Comparison of ENCODE assay signal across 1 cellular context in the genomic region with DNA sequence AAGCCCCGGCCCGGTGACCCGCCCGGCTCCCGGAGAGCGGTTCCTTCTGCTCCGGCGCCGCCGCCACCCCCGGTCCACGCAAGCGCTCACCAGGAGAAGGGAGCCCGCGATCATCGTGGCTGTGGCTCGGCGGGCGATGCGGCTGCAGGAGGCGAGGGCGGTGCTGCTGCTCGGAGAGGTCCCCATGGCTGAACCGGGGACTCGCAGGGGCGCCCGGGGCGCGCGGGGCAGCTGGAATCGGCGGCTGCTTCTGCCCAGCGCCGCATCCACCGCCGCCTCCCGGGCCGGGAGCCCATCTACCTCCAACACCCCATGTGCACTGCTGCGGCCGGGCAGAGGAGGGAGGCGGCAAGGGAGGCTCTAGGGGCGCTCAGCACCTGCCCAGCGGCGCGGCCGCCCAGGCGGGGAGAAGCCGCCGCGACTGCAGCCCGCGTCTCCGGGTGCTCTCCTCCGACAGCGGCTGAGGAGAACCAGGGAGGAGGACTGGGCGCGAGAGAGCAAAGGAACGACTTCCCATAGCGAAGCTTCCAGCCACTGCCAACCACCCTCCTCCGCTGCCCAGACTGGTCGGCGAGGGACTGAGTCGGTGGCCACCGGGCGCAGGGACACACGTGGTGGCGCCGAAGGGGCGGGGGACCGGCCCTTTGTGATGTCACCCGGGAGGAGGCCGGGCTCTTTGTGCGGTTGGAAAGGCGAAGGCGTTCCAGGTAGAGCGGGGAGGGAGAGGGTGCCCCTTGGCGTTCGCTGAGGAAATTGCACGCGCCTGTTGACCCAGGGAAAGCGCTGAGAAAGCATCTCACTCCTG.
A peak's percentile ranks its signal among the peaks of the same experiment; 100 is the strongest.
TF ChIP-seq lines count a peak whose summit lies in the region.

A gene with protein sequence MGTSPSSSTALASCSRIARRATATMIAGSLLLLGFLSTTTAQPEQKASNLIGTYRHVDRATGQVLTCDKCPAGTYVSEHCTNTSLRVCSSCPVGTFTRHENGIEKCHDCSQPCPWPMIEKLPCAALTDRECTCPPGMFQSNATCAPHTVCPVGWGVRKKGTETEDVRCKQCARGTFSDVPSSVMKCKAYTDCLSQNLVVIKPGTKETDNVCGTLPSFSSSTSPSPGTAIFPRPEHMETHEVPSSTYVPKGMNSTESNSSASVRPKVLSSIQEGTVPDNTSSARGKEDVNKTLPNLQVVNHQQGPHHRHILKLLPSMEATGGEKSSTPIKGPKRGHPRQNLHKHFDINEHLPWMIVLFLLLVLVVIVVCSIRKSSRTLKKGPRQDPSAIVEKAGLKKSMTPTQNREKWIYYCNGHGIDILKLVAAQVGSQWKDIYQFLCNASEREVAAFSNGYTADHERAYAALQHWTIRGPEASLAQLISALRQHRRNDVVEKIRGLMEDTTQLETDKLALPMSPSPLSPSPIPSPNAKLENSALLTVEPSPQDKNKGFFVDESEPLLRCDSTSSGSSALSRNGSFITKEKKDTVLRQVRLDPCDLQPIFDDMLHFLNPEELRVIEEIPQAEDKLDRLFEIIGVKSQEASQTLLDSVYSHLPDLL (minus strand): TSS at position 580 of the 805 bp plus-strand sequence. CDS start 394 bp downstream, at position 186.

TF ChIP-seq in HepG2, 621 proteins besides CTCF, POLR2A, EP300 and RAD21 (continued from another document and continues in another):
- TF ChIP-seq KDM5B (CRISPR knock-in tag; IDR thresholded peaks at IDR 0.05; ENCODE audit: borderline replicate concordance) (peak; percentile 90; the same call in 1 of the 2 replicates), ZNF143 (CRISPR knock-in tag; IDR thresholded peaks at IDR 0.05) (peak; percentile 19; the same call in 1 of the 2 replicates), ZNF383 (CRISPR knock-in tag; IDR thresholded peaks at IDR 0.05; ENCODE audit: borderline replicate concordance) (peak; percentile 4; the same call in 1 of the 2 replicates), HNRNPK (IDR thresholded peaks at IDR 0.05; ENCODE audit: low read depth, low read length, poor library complexity, severe bottlenecking) (no peak), GZF1 (CRISPR knock-in tag; IDR thresholded peaks at IDR 0.05) (peak; percentile 91; the same call in 1 of the 2 replicates), ZNF20 (CRISPR knock-in tag; IDR thresholded peaks at IDR 0.05) (no peak), NCOA2 (CRISPR knock-in tag; IDR thresholded peaks at IDR 0.05) (peak; percentile 64), ZNF44 (CRISPR knock-in tag; IDR thresholded peaks at IDR 0.05) (peak; percentile 88), ZSCAN25 (CRISPR knock-in tag; IDR thresholded peaks at IDR 0.05) (peak; percentile 73; the same call in 1 of the 2 replicates), NR2C2 (CRISPR knock-in tag; IDR thresholded peaks at IDR 0.05; ENCODE audit: borderline replicate concordance) (peak; percentile 51; the same call in 1 of the 2 replicates), POLR2AphosphoS5 (IDR thresholded peaks at IDR 0.05; ENCODE audit: low read depth, low read length) (peak; percentile 93), ERF (CRISPR knock-in tag; IDR thresholded peaks at IDR 0.05) (peak; percentile 98), CHCHD3 (CRISPR knock-in tag; IDR thresholded peaks at IDR 0.05) (0 out of 2 replicates have a peak, but pooled peaks have one; percentile 21), SAP130 (CRISPR knock-in tag; IDR thresholded peaks at IDR 0.05; ENCODE audit: low read depth) (peak; percentile 100), KLF11 (CRISPR knock-in tag; IDR thresholded peaks at IDR 0.05) (peak; percentile 95; the same call in 1 of the 2 replicates), SMAD3 (CRISPR knock-in tag; IDR thresholded peaks at IDR 0.05) (peak; percentile 96), ZNF569 (CRISPR knock-in tag; IDR thresholded peaks at IDR 0.05; ENCODE audit: borderline replicate concordance) (no peak), NRL (CRISPR knock-in tag; IDR thresholded peaks at IDR 0.05; ENCODE audit: borderline replicate concordance) (peak; percentile 88; the same call in 1 of the 2 replicates), BORCS8-MEF2B (CRISPR knock-in tag; IDR thresholded peaks at IDR 0.05) (peak; percentile 97), RFXANK (CRISPR knock-in tag; IDR thresholded peaks at IDR 0.05) (peak; percentile 91), SALL1 (CRISPR knock-in tag; IDR thresholded peaks at IDR 0.05) (peak; percentile 93), NAIF1 (CRISPR knock-in tag; IDR thresholded peaks at IDR 0.05; ENCODE audit: borderline replicate concordance) (peak; percentile 20; the same call in 1 of the 2 replicates), MAFG (CRISPR knock-in tag; IDR thresholded peaks at IDR 0.05) (no peak), NFE2 (CRISPR knock-in tag; IDR thresholded peaks at IDR 0.05) (0 out of 2 replicates have a peak, but pooled peaks have one; percentile 16), ZNF543 (CRISPR knock-in tag; IDR thresholded peaks at IDR 0.05) (no peak), NKX3-1 (CRISPR knock-in tag; IDR thresholded peaks at IDR 0.05) (no peak), ATAD3A (CRISPR knock-in tag; IDR thresholded peaks at IDR 0.05) (peak; percentile 64; the same call in 1 of the 2 replicates), SOX13 (IDR thresholded peaks at IDR 0.05) (peak; percentile 57; the same call in 1 of the 2 replicates), SOX13 (CRISPR knock-in tag; conservative IDR thresholded peaks at IDR 0.05 in 1 of 2, IDR thresholded peaks at IDR 0.05 in 1 of 2) (peak in 1 of 2 experiments; percentile 88; a peak in 2 of 4 replicates), MATR3 (CRISPR knock-in tag; IDR thresholded peaks at IDR 0.05) (no peak), TEAD2 (CRISPR knock-in tag; IDR thresholded peaks at IDR 0.05) (peak; percentile 45; the same call in 1 of the 2 replicates), ZNF746 (CRISPR knock-in tag; IDR thresholded peaks at IDR 0.05) (0 out of 2 replicates have a peak, but pooled peaks have one; percentile 48), CBFB (CRISPR knock-in tag; IDR thresholded peaks at IDR 0.05) (peak; percentile 96), ZFP41 (CRISPR knock-in tag; IDR thresholded peaks at IDR 0.05; ENCODE audit: borderline replicate concordance) (peak; percentile 89), ZSCAN29 (CRISPR knock-in tag; conservative IDR thresholded peaks at IDR 0.05) (peak; percentile 43; the same call in 1 of the 2 replicates), HOXD1 (CRISPR knock-in tag; IDR thresholded peaks at IDR 0.05) (peak; percentile 95), JUNB (CRISPR knock-in tag; IDR thresholded peaks at IDR 0.05; ENCODE audit: borderline replicate concordance) (peak; percentile 46; the same call in 1 of the 2 replicates), U2AF2 (IDR thresholded peaks at IDR 0.05; ENCODE audit: low read depth, low read length) (no peak)
- TF ChIP-seq, protein P1, sequence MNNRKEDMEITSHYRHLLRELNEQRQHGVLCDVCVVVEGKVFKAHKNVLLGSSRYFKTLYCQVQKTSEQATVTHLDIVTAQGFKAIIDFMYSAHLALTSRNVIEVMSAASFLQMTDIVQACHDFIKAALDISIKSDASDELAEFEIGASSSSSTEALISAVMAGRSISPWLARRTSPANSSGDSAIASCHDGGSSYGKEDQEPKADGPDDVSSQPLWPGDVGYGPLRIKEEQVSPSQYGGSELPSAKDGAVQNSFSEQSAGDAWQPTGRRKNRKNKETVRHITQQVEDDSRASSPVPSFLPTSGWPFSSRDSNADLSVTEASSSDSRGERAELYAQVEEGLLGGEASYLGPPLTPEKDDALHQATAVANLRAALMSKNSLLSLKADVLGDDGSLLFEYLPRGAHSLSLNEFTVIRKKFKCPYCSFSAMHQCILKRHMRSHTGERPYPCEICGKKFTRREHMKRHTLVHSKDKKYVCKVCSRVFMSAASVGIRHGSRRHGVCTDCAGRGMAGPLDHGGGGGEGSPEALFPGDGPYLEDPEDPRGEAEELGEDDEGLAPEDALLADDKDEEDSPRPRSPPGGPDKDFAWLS (CRISPR knock-in tag; IDR thresholded peaks at IDR 0.05; ENCODE audit: borderline replicate concordance), result no peak
- TF ChIP-seq, protein P2, sequence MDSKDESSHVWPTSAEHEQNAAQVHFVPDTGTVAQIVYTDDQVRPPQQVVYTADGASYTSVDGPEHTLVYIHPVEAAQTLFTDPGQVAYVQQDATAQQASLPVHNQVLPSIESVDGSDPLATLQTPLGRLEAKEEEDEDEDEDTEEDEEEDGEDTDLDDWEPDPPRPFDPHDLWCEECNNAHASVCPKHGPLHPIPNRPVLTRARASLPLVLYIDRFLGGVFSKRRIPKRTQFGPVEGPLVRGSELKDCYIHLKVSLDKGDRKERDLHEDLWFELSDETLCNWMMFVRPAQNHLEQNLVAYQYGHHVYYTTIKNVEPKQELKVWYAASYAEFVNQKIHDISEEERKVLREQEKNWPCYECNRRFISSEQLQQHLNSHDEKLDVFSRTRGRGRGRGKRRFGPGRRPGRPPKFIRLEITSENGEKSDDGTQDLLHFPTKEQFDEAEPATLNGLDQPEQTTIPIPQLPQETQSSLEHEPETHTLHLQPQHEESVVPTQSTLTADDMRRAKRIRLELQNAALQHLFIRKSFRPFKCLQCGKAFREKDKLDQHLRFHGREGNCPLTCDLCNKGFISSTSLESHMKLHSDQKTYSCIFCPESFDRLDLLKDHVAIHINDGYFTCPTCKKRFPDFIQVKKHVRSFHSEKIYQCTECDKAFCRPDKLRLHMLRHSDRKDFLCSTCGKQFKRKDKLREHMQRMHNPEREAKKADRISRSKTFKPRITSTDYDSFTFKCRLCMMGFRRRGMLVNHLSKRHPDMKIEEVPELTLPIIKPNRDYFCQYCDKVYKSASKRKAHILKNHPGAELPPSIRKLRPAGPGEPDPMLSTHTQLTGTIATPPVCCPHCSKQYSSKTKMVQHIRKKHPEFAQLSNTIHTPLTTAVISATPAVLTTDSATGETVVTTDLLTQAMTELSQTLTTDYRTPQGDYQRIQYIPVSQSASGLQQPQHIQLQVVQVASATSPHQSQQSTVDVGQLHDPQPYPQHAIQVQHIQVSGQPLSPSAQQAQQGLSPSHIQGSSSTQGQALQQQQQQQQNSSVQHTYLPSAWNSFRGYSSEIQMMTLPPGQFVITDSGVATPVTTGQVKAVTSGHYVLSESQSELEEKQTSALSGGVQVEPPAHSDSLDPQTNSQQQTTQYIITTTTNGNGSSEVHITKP (CRISPR knock-in tag; IDR thresholded peaks at IDR 0.05; ENCODE audit: low read depth), result peak; percentile 55; the same call in 1 of the 2 replicates
- TF ChIP-seq, protein P3, sequence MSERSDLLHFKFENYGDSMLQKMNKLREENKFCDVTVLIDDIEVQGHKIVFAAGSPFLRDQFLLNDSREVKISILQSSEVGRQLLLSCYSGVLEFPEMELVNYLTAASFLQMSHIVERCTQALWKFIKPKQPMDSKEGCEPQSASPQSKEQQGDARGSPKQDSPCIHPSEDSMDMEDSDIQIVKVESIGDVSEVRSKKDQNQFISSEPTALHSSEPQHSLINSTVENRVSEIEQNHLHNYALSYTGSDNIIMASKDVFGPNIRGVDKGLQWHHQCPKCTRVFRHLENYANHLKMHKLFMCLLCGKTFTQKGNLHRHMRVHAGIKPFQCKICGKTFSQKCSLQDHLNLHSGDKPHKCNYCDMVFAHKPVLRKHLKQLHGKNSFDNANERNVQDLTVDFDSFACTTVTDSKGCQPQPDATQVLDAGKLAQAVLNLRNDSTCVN (CRISPR knock-in tag; IDR thresholded peaks at IDR 0.05; ENCODE audit: borderline replicate concordance), result peak; percentile 84
- TF ChIP-seq, protein P4, sequence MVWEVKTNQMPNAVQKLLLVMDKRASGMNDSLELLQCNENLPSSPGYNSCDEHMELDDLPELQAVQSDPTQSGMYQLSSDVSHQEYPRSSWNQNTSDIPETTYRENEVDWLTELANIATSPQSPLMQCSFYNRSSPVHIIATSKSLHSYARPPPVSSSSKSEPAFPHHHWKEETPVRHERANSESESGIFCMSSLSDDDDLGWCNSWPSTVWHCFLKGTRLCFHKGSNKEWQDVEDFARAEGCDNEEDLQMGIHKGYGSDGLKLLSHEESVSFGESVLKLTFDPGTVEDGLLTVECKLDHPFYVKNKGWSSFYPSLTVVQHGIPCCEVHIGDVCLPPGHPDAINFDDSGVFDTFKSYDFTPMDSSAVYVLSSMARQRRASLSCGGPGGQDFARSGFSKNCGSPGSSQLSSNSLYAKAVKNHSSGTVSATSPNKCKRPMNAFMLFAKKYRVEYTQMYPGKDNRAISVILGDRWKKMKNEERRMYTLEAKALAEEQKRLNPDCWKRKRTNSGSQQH (CRISPR knock-in tag; IDR thresholded peaks at IDR 0.05; ENCODE audit: low read depth), result peak; percentile 98
- TF ChIP-seq, protein P5, sequence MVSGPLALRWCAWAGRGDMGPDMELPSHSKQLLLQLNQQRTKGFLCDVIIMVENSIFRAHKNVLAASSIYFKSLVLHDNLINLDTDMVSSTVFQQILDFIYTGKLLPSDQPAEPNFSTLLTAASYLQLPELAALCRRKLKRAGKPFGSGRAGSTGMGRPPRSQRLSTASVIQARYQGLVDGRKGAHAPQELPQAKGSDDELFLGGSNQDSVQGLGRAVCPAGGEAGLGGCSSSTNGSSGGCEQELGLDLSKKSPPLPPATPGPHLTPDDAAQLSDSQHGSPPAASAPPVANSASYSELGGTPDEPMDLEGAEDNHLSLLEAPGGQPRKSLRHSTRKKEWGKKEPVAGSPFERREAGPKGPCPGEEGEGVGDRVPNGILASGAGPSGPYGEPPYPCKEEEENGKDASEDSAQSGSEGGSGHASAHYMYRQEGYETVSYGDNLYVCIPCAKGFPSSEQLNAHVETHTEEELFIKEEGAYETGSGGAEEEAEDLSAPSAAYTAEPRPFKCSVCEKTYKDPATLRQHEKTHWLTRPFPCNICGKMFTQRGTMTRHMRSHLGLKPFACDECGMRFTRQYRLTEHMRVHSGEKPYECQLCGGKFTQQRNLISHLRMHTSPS (CRISPR knock-in tag; IDR thresholded peaks at IDR 0.05; ENCODE audit: low read depth), result peak; percentile 79; the same call in 1 of the 2 replicates
- TF ChIP-seq, protein P6, sequence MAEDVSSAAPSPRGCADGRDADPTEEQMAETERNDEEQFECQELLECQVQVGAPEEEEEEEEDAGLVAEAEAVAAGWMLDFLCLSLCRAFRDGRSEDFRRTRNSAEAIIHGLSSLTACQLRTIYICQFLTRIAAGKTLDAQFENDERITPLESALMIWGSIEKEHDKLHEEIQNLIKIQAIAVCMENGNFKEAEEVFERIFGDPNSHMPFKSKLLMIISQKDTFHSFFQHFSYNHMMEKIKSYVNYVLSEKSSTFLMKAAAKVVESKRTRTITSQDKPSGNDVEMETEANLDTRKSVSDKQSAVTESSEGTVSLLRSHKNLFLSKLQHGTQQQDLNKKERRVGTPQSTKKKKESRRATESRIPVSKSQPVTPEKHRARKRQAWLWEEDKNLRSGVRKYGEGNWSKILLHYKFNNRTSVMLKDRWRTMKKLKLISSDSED (CRISPR knock-in tag; IDR thresholded peaks at IDR 0.05), result peak; percentile 71; the same call in 1 of the 2 replicates
- TF ChIP-seq, protein P7, sequence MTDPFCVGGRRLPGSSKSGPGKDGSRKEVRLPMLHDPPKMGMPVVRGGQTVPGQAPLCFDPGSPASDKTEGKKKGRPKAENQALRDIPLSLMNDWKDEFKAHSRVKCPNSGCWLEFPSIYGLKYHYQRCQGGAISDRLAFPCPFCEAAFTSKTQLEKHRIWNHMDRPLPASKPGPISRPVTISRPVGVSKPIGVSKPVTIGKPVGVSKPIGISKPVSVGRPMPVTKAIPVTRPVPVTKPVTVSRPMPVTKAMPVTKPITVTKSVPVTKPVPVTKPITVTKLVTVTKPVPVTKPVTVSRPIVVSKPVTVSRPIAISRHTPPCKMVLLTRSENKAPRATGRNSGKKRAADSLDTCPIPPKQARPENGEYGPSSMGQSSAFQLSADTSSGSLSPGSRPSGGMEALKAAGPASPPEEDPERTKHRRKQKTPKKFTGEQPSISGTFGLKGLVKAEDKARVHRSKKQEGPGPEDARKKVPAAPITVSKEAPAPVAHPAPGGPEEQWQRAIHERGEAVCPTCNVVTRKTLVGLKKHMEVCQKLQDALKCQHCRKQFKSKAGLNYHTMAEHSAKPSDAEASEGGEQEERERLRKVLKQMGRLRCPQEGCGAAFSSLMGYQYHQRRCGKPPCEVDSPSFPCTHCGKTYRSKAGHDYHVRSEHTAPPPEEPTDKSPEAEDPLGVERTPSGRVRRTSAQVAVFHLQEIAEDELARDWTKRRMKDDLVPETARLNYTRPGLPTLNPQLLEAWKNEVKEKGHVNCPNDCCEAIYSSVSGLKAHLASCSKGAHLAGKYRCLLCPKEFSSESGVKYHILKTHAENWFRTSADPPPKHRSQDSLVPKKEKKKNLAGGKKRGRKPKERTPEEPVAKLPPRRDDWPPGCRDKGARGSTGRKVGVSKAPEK (CRISPR knock-in tag; IDR thresholded peaks at IDR 0.05; ENCODE audit: borderline replicate concordance), result peak; percentile 99
